In the genomic region with DNA sequence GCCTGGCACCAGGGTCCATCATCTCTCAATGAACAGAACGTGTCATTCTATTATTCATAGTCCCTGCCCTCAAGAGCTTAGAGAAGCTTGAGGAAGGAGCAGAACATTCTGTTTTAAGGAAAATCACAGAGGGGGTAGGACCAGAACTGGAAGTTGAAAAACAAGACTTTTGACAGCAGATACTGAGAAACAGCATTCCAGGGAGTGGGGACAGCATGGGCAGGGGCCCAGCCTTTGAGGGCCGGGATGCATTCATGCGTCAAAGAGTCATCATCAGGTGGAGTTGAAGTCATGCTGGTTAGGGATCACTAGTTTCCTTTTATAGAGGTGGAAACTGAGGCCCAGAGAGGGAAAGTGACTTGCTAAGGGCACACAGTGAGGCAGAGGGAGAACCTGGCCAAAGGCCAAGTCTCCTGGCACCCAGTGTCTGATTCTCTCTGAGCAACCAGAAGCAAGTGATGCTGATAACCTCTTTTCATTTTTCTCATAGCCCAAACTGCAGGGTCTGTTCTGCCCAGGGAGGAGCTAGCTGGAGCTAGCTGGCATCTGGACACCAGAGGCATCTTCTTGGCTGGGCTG, we compare ENCODE assay signal across 10 cellular contexts. TPM values are rescaled to one million over a fixed set of nuclear protein-coding genes. Genes with fewer than 3 reads are reported as not detected.
DNase-seq lines count a peak whose midpoint lies in the region; ATAC-seq and TF ChIP-seq lines count a peak whose summit lies in the region.
"Had no signal": no experiment of that assay in that cellular context is flagged by ENCODE, and none has a peak within 500 bp of the region (broad histone marks: within the 10 kb centered on the region; RNA-seq: fewer than 3 reads in every experiment).

No MANE protein-coding gene starts in this region.

- H3K4me1 Mint-ChIP-seq in activated T-helper 17 cell treated with anti-CD3 and anti-CD28 coated beads, Interleukin-2, amount 50 U/mL, for 72 hours = peaks cover 36% of the 10 kb centered on the region
- peaks cover 18% of the 10 kb centered on the region for H3K4me1 Mint-ChIP-seq in activated naive CD4-positive, alpha-beta T cell treated with anti-CD3 and anti-CD28 coated beads for 36 hours (ENCODE audit: low read depth)

- no peaks in the 10 kb centered on the region for H3K9me3 ChIP-seq in right cardiac atrium (ENCODE audit: control insufficient read depth, low read length)
- H3K9me3 ChIP-seq in muscle layer of colon (ENCODE audit: low read length) = no peaks in the 10 kb centered on the region
- no peaks in the 10 kb centered on the region for H3K9me3 ChIP-seq in vagina
- no peaks in the 10 kb centered on the region for H3K9me3 ChIP-seq in A673 (ENCODE audit: low read depth, low read length, poor library complexity, severe bottlenecking)

- H3K27ac ChIP-seq in right cardiac atrium (ENCODE audit: low read length) (peak overlapping the region; percentile 20), muscle layer of colon (ENCODE audit: low read depth, low read length) (peak overlapping the region; percentile 78), vagina (peak overlapping the region; percentile 100), A673 (ENCODE audit: low read depth, low read length, poor library complexity, severe bottlenecking) (no peak overlapping the region)

- H3K4me3 ChIP-seq in right cardiac atrium (ENCODE audit: low read length) = no peak overlapping the region
- H3K4me3 ChIP-seq in muscle layer of colon (ENCODE audit: low read depth in 1 of 2, low read length in 2 of 2) = no peak overlapping the region
- no peak overlapping the region for H3K4me3 ChIP-seq in vagina
- H3K4me3 ChIP-seq in A673 (ENCODE audit: low read depth, low read length, poor library complexity, severe bottlenecking) = no peak overlapping the region

- H3K9me3 Mint-ChIP-seq in activated T-helper 17 cell treated with anti-CD3 and anti-CD28 coated beads, Interleukin-2, amount 50 U/mL, for 72 hours = no peaks in the 10 kb centered on the region
- no peaks in the 10 kb centered on the region for H3K9me3 Mint-ChIP-seq in activated naive CD4-positive, alpha-beta T cell treated with anti-CD3 and anti-CD28 coated beads for 36 hours

- no peaks in the 10 kb centered on the region for H3K27me3 Mint-ChIP-seq in activated T-helper 17 cell treated with anti-CD3 and anti-CD28 coated beads, Interleukin-2, amount 50 U/mL, for 72 hours
- H3K27me3 Mint-ChIP-seq in activated naive CD4-positive, alpha-beta T cell treated with anti-CD3 and anti-CD28 coated beads for 36 hours (ENCODE audit: low read depth) = no peaks in the 10 kb centered on the region

- no peaks in the 10 kb centered on the region for H3K36me3 ChIP-seq in muscle layer of colon (ENCODE audit: insufficient read depth, low read length)
- H3K36me3 ChIP-seq in vagina = peaks cover 0 to 7% of the 10 kb centered on the region in 2 donors
- H3K36me3 ChIP-seq in A673 (ENCODE audit: insufficient read depth, low read length, poor library complexity, severe bottlenecking) = no peaks in the 10 kb centered on the region

- H3K4me1 ChIP-seq in right cardiac atrium (ENCODE audit: control insufficient read depth, insufficient read depth, low read length) (peaks cover 7% of the 10 kb centered on the region), muscle layer of colon (ENCODE audit: insufficient read depth, low read length) (peaks cover 48% of the 10 kb centered on the region), vagina (peaks cover 75% of the 10 kb centered on the region), A673 (ENCODE audit: insufficient read depth, low read length, poor library complexity, severe bottlenecking) (peaks cover 24% of the 10 kb centered on the region)

- intact Hi-C loops in right cardiac atrium (cut with DNase I) = no loop called here
- intact Hi-C loops in cardiac septum (cut with DNase I) = no loop called here
- intact Hi-C loops in vagina (cut with DNase I) = no loop called here
- intact Hi-C loops in A673 (cut with micrococcal nuclease; ENCODE audit: unreplicated experiment) = no loop called here
- intact Hi-C loops in activated naive CD4-positive, alpha-beta T cell treated with anti-CD3 and anti-CD28 coated beads for 36 hours (cut with micrococcal nuclease) = no loop called here

- 80% methylated on average over 3 of the region's 3 CpGs for WGBS in right cardiac atrium

- peak overlapping the region; percentile 88 for H3K4me3 Mint-ChIP-seq in activated T-helper 17 cell treated with anti-CD3 and anti-CD28 coated beads, Interleukin-2, amount 50 U/mL, for 72 hours
- H3K4me3 Mint-ChIP-seq in activated naive CD4-positive, alpha-beta T cell treated with anti-CD3 and anti-CD28 coated beads for 36 hours = no peak overlapping the region

- H3K27me3 ChIP-seq in right cardiac atrium (ENCODE audit: control insufficient read depth, insufficient read depth) (no peaks in the 10 kb centered on the region), muscle layer of colon (ENCODE audit: control insufficient read depth in 1 of 2, insufficient read depth in 2 of 2, low read length in 2 of 2) (no peaks in the 10 kb centered on the region), vagina (no peaks in the 10 kb centered on the region), A673 (replicated peaks; ENCODE audit: insufficient read depth, low read depth, low read length, poor library complexity) (no peaks in the 10 kb centered on the region)

- no TSS peak for BruUV-seq in A673 (replicated peaks; lab: Mats Ljungman, UMichigan)

- H3K27ac Mint-ChIP-seq in activated T-helper 17 cell treated with anti-CD3 and anti-CD28 coated beads, Interleukin-2, amount 50 U/mL, for 72 hours = peak overlapping the region; percentile 92
- H3K27ac Mint-ChIP-seq in activated naive CD4-positive, alpha-beta T cell treated with anti-CD3 and anti-CD28 coated beads for 36 hours = no peak overlapping the region

- peak; percentile 36 to 71 (median 61) for DNase-seq in right cardiac atrium
- no peak for DNase-seq in cardiac septum (ENCODE audit: low spot score)
- no peak for DNase-seq in vagina (ENCODE audit: extremely low spot score in 2 of 2)
- DNase-seq in A673 (ENCODE audit: low spot score) = no peak
- no peak for DNase-seq in activated naive CD4-positive, alpha-beta T cell treated with anti-CD3 and anti-CD28 coated beads for 36 hours
- DNase-seq: GDM1; stimulated activated naive CD4-positive, alpha-beta T cell treated with Interleukin-2 at 50 U/mL for 16 hours had no signal

- CTCF ChIA-PET in A673 (lab: Charles Lee) = no interaction called here
- CTCF ChIA-PET in activated naive CD4-positive, alpha-beta T cell treated with anti-CD3 and anti-CD28 coated beads for 36 hours (lab: Charles Lee) = interaction anchor here (1.3 kb wide), 1 partner anchor 14 kb away, joined by 6 read pairs; no protein-coding TSS in a partner anchor

- POLR2A ChIA-PET in A673 (lab: Charles Lee; ENCODE audit: low non-redundant PET) = no interaction called here

- H3K36me3 Mint-ChIP-seq in activated T-helper 17 cell treated with anti-CD3 and anti-CD28 coated beads, Interleukin-2, amount 50 U/mL, for 72 hours (ENCODE audit: low read depth) = peaks cover 6% of the 10 kb centered on the region
- H3K36me3 Mint-ChIP-seq in activated naive CD4-positive, alpha-beta T cell treated with anti-CD3 and anti-CD28 coated beads for 36 hours (ENCODE audit: low read depth) = no peaks in the 10 kb centered on the region

- ATAC-seq in right cardiac atrium = no peak
- no peak for ATAC-seq in activated T-helper 17 cell treated with anti-CD3 and anti-CD28 coated beads, Interleukin-2, amount 50 U/mL, for 72 hours (replicated peaks)
- ATAC-seq in GM19328 (IDR thresholded peaks at IDR 0.05; ENCODE audit: unreplicated experiment) = no peak

- H3K9ac ChIP-seq in muscle layer of colon (ENCODE audit: low read length) = peak overlapping the region; percentile 0

- TF ChIP-seq CTCF in vagina (IDR thresholded peaks at IDR 0.05) (no peak), A673 (conservative IDR thresholded peaks at IDR 0.05; ENCODE audit: low read depth, low read length) (no peak)

- no peak for TF ChIP-seq POLR2A in vagina (IDR thresholded peaks at IDR 0.05)

RNA-seq across cellular contexts. Expression of gene STXBP1, which starts 41.5 kb away (rescaled TPM):
- total RNA-seq in right cardiac atrium (10 to 100 TPM; 30.0 to 43.3 (median 41.2) TPM), cardiac septum (46.6 TPM), vagina (56.2 TPM), A673 (2021) (10.9 and 12.6 TPM in 2 replicates)
- 19.4 TPM for polyA plus RNA-seq in right cardiac atrium
- total RNA-seq in activated T-helper 17 cell treated with anti-CD3 and anti-CD28 coated beads, Interleukin-2, amount 50 U/mL, for 72 hours = 10 to 100 TPM; 14.7 to 17.1 TPM
- total RNA-seq in activated naive CD4-positive, alpha-beta T cell treated with anti-CD3 and anti-CD28 coated beads for 36 hours = 10 to 100 TPM; 17.4 to 17.8 TPM

Comparison
In these comparisons a context has a peak if more than half of its experiments do, and no peak if none do; other contexts are left out.
1. DNase-seq: peak in right cardiac atrium (3 of 3); none in cardiac septum (single experiment), vagina (0 of 2), A673 (single experiment) and activated naive CD4-positive, alpha-beta T cell treated with anti-CD3 and anti-CD28 coated beads for 36 hours (single experiment).